Comparison of ENCODE assay signal across 13 cellular contexts in genomic region chr4:39655866-39656265, GRCh38. TPM values are rescaled to one million over a fixed set of nuclear protein-coding genes. Genes with fewer than 3 reads are reported as not detected.
DNase-seq lines count a peak whose midpoint lies in the region; ATAC-seq and TF ChIP-seq lines count a peak whose summit lies in the region.
"Had no signal": no experiment of that assay in that cellular context is flagged by ENCODE, and none has a peak within 500 bp of the region (broad histone marks: within the 10 kb centered on the region; RNA-seq: fewer than 3 reads in every experiment).

No MANE protein-coding gene starts in this region.

- H3K27me3 Mint-ChIP-seq in type B pancreatic cell = no peaks in the 10 kb centered on the region

- H3K4me3 ChIP-seq in GM12865 (ENCODE audit: low read depth, low read length) (no peak overlapping the region), gastroesophageal sphincter (no peak overlapping the region), gastrocnemius medialis (no peak overlapping the region)
- H3K4me3 ChIP-seq: BLaER1 had no signal

- no peaks in the 10 kb centered on the region for H3K9me3 ChIP-seq in gastroesophageal sphincter
- no peaks in the 10 kb centered on the region for H3K9me3 ChIP-seq in gastrocnemius medialis
- H3K9me3 ChIP-seq: BLaER1, SK-N-SH had no signal

- in situ Hi-C loops in gastrocnemius medialis (cut with MboI; ENCODE audit: low sequenced_read_pairs in 4 of 4) = no loop called here

- peak; percentile 93 for ATAC-seq in gastroesophageal sphincter
- ATAC-seq in gastrocnemius medialis = peak; percentile 90 to 91

- TF ChIP-seq CTCF in GM12865 (IDR thresholded peaks at IDR 0.05; ENCODE audit: insufficient read depth, low read depth, low read length, missing control alignments) (no peak), gastroesophageal sphincter (IDR thresholded peaks at IDR 0.05) (no peak), gastrocnemius medialis (IDR thresholded peaks at IDR 0.05 in 4 of 5, conservative IDR thresholded peaks at IDR 0.05 in 1 of 5) (no peak), type B pancreatic cell (conservative IDR thresholded peaks at IDR 0.05) (no peak), GM10266 (IDR thresholded peaks at IDR 0.05; ENCODE audit: control insufficient read depth, insufficient read depth, low read depth, missing control alignments) (no peak)

- H3K27ac Mint-ChIP-seq in type B pancreatic cell = no peak overlapping the region
- H3K27ac Mint-ChIP-seq: activated naive CD4-positive, alpha-beta T cell treated with anti-CD3 and anti-CD28 coated beads, Interleukin-2, amount 50 U/mL, for 72 hours had no signal

- no peaks in the 10 kb centered on the region for H3K4me1 ChIP-seq in gastroesophageal sphincter
- H3K4me1 ChIP-seq in gastrocnemius medialis = no peaks in the 10 kb centered on the region

- H3K27ac ChIP-seq in gastroesophageal sphincter (peak overlapping the region in 2 of 4 donors; percentile 53 to 56), gastrocnemius medialis (peak overlapping the region; percentile 12 to 46 (median 34))
- H3K27ac ChIP-seq: BLaER1 had no signal

- H3K27me3 ChIP-seq in gastroesophageal sphincter = no peaks in the 10 kb centered on the region
- H3K27me3 ChIP-seq in gastrocnemius medialis = no peaks in the 10 kb centered on the region
- H3K27me3 ChIP-seq: BLaER1 had no signal

- TF ChIP-seq POLR2A in gastroesophageal sphincter (IDR thresholded peaks at IDR 0.05) (no peak), gastrocnemius medialis (IDR thresholded peaks at IDR 0.05) (no peak)

- no peak for TF ChIP-seq EP300 in gastroesophageal sphincter (IDR thresholded peaks at IDR 0.05)

- 61 to 64% methylated on average over 3 of the region's 3 CpGs for WGBS in gastroesophageal sphincter (ENCODE audit: low coverage in 1 of 2), 2 donors

- no peaks in the 10 kb centered on the region for H3K36me3 Mint-ChIP-seq in type B pancreatic cell
- H3K36me3 Mint-ChIP-seq: activated naive CD4-positive, alpha-beta T cell treated with anti-CD3 and anti-CD28 coated beads, Interleukin-2, amount 50 U/mL, for 72 hours had no signal

- no peak overlapping the region for H3K4me3 Mint-ChIP-seq in type B pancreatic cell

- H3K9me3 Mint-ChIP-seq in type B pancreatic cell = no peaks in the 10 kb centered on the region
- H3K9me3 Mint-ChIP-seq: activated naive CD4-positive, alpha-beta T cell treated with anti-CD3 and anti-CD28 coated beads, Interleukin-2, amount 50 U/mL, for 72 hours had no signal

- intact Hi-C loops in gastrocnemius medialis (cut with DNase I; ENCODE audit: low total_unique reads) = no loop called here

- H3K4me1 Mint-ChIP-seq in type B pancreatic cell (ENCODE audit: unreplicated experiment) = no peaks in the 10 kb centered on the region

- no peaks in the 10 kb centered on the region for H3K36me3 ChIP-seq in gastroesophageal sphincter
- H3K36me3 ChIP-seq in gastrocnemius medialis = no peaks in the 10 kb centered on the region
- H3K36me3 ChIP-seq: BLaER1 had no signal

- DNase-seq in GM12865 (ENCODE audit: low read depth) (peak; percentile 60), LHCN-M2 (ENCODE audit: low read depth) (peak; percentile 75), gastrocnemius medialis (peak in 1 of 2 donors; percentile 53), NCI-H345 treated with DMSO at 0.1 percent for 48 hours (lab: John Stamatoyannopoulos, UW; ENCODE audit: unreplicated experiment) (no peak), NCI-H2081 (lab: John Stamatoyannopoulos, UW) (no peak), type B pancreatic cell (ENCODE audit: extremely low spot score, unreplicated experiment) (no peak), GM10266 (ENCODE audit: extremely low spot score) (no peak)
- DNase-seq: DND-41; SK-N-SH; stimulated activated CD4-positive, alpha-beta T cell treated with anti-CD3 and anti-CD28 coated beads, Interleukin-1b, Interleukin-23, amount 100 ng/mL, for 48 hours had no signal

RNA-seq across cellular contexts. Expression of gene SMIM14, which starts 17.2 kb away (rescaled TPM):
- total RNA-seq in LHCN-M2 (2014; rRNA removed) (20.1 and 32.0 TPM in 2 replicates), gastroesophageal sphincter (10 to 100 TPM; 32.9 to 70.4 (median 41.3) TPM), gastrocnemius medialis (10 to 100 TPM in 2 of 4 donors, 1 to 10 TPM in 2; 6.9 to 15.3 (median 9.5) TPM), type B pancreatic cell (ENCODE audit: low replicate concordance) (32.0 and 32.1 TPM in 2 replicates)
- 12.7 TPM for polyA plus RNA-seq in LHCN-M2 (2012)

RNA-seq across cellular contexts. Expression of gene UBE2K, which starts 42.1 kb away (rescaled TPM):
- total RNA-seq in LHCN-M2 (2014; rRNA removed) (13.7 and 23.1 TPM in 2 replicates), gastroesophageal sphincter (10 to 100 TPM; 30.5 to 49.2 (median 33.9) TPM), gastrocnemius medialis (10 to 100 TPM; 28.7 to 38.8 (median 32.1) TPM), type B pancreatic cell (ENCODE audit: low replicate concordance) (87.7 and 88.6 TPM in 2 replicates)
- polyA plus RNA-seq in LHCN-M2 (2012) = 118 TPM

Comparison
In these comparisons a context has a peak if more than half of its experiments do, and no peak if none do; other contexts are left out.
1. DNase-seq: peak in GM12865 (single experiment) and LHCN-M2 (single experiment); none in NCI-H345 treated with DMSO at 0.1 percent for 48 hours (single experiment), NCI-H2081 (0 of 2), type B pancreatic cell (single experiment) and GM10266 (single experiment).